23 cellular contexts compared by ENCODE assay signal in genomic region chr16:84541999-84542876, GRCh38. TPM values are rescaled to one million over a fixed set of nuclear protein-coding genes. Genes with fewer than 3 reads are reported as not detected.
DNase-seq lines count a peak whose midpoint lies in the region; ATAC-seq, FAIRE-seq and TF ChIP-seq lines count a peak whose summit lies in the region.
"Had no signal": no experiment of that assay in that cellular context is flagged by ENCODE, and none has a peak within 500 bp of the region (broad histone marks: within the 10 kb centered on the region; RNA-seq: fewer than 3 reads in every experiment).

No MANE protein-coding gene starts in this region.

- FAIRE-seq in HepG2 (lab: Jason Lieb, UNC): peak; percentile 71
- FAIRE-seq: GM12892, RCC 7860 had no signal

- H2AFZ ChIP-seq in HepG2 (ENCODE audit: low read length): no peak overlapping the region

- no peaks in the 10 kb centered on the region for H3K36me3 ChIP-seq in HepG2 (replicated peaks in 1 of 2; ENCODE audit: control insufficient read depth in 1 of 2, insufficient read depth in 2 of 2, low read length in 2 of 2)

- H3K4me2 ChIP-seq in HepG2 (ENCODE audit: low read depth, low read length): peak overlapping the region; percentile 16

- no peak for DNase-seq in stimulated activated naive CD8-positive, alpha-beta T cell treated with anti-CD3 and anti-CD28 coated beads, Interleukin-15, amount 100 ng/mL, for 72 hours
- DNase-seq in dedifferentiated amniotic fluid mesenchymal stem cell (ENCODE audit: extremely low spot score): peak; percentile 20
- DNase-seq in HepG2 (ENCODE audit: low spot score): no peak
- no peak for DNase-seq in SW 1271 (lab: John Stamatoyannopoulos, UW)
- no peak for DNase-seq in cerebellum (ENCODE audit: low spot score)
- no peak for DNase-seq in T-helper 1 cell
- DNase-seq: activated CD4-positive, alpha-beta T cell treated with anti-CD3 and anti-CD28 coated beads for 1 hour; activated CD8-positive, alpha-beta memory T cell treated with anti-CD3 and anti-CD28 coated beads, Interleukin-2, amount 10 ng/mL, durations not matched to agents 7 days and 5 days; endodermal cell; foreskin melanocyte; natural killer cell; NCI-H187; NCI-H446 treated with DMSO at 0.1 percent for 48 hours; stimulated activated CD8-positive, alpha-beta memory T cell treated with anti-CD3 and anti-CD28 coated beads, Interleukin-4, amount 100 ng/mL, for 48 hours had no signal

- no peaks in the 10 kb centered on the region for H3K27me3 Mint-ChIP-seq in stimulated activated naive CD8-positive, alpha-beta T cell treated with anti-CD3 and anti-CD28 coated beads, Interleukin-15, Interleukin-2, amounts not matched to agents 100 ng/mL and 50 ng/mL, for 24 hours
- no peaks in the 10 kb centered on the region for H3K27me3 Mint-ChIP-seq in stimulated activated naive CD8-positive, alpha-beta T cell treated with anti-CD3 and anti-CD28 coated beads, Interleukin-15, amount 100 ng/mL, for 72 hours
- H3K27me3 Mint-ChIP-seq: activated CD8-positive, alpha-beta memory T cell treated with anti-CD3 and anti-CD28 coated beads, Interleukin-2, amount 10 ng/mL, durations not matched to agents 7 days and 5 days; activated T-helper 17 cell treated with anti-CD3 and anti-CD28 coated beads, Interleukin-2, amount 50 U/mL, for 72 hours; central memory CD8-positive, alpha-beta T cell; progenitor cell of endocrine pancreas had no signal

- H3K4me1 Mint-ChIP-seq in stimulated activated naive CD8-positive, alpha-beta T cell treated with anti-CD3 and anti-CD28 coated beads, Interleukin-15, Interleukin-2, amounts not matched to agents 100 ng/mL and 50 ng/mL, for 24 hours (ENCODE audit: low read depth): peaks cover 41% of the 10 kb centered on the region
- H3K4me1 Mint-ChIP-seq in stimulated activated naive CD8-positive, alpha-beta T cell treated with anti-CD3 and anti-CD28 coated beads, Interleukin-15, amount 100 ng/mL, for 72 hours: peaks cover 58% of the 10 kb centered on the region
- H3K4me1 Mint-ChIP-seq: natural killer cell had no signal

- intact Hi-C loops in HepG2 (cut with micrococcal nuclease; ENCODE audit: unreplicated experiment): no loop called here

- H3K36me3 Mint-ChIP-seq in stimulated activated naive CD8-positive, alpha-beta T cell treated with anti-CD3 and anti-CD28 coated beads, Interleukin-15, Interleukin-2, amounts not matched to agents 100 ng/mL and 50 ng/mL, for 24 hours (ENCODE audit: low read depth): peaks cover 10% of the 10 kb centered on the region
- H3K36me3 Mint-ChIP-seq: natural killer cell had no signal

- no peak for TF ChIP-seq RAD21 in HepG2 (CRISPR knock-in tag; IDR thresholded peaks at IDR 0.05)

- H3K9ac ChIP-seq in HepG2 (ENCODE audit: insufficient read depth, low read depth, low read length): no peak overlapping the region

- H3K9me3 ChIP-seq in HepG2 (ENCODE audit: low read length): no peaks in the 10 kb centered on the region

- H3K4me3 ChIP-seq in HepG2 (replicated peaks in 1 of 3; ENCODE audit: insufficient read depth in 1 of 3, low read depth in 2 of 3, low read length in 3 of 3): no peak overlapping the region
- H3K4me3 ChIP-seq: SK-N-MC had no signal

- no peak overlapping the region for H3K27ac ChIP-seq in HepG2 (ENCODE audit: extremely low read length, insufficient read depth, low read length)
- H3K27ac ChIP-seq: HL-60, SK-N-MC had no signal

- no peak for TF ChIP-seq POLR2A in HepG2 (IDR thresholded peaks at IDR 0.05; ENCODE audit: insufficient read depth in 1 of 2, low read depth in 2 of 2, low read length in 2 of 2)

- CTCF ChIA-PET in HepG2 (lab: Yijun Ruan, JAX; ENCODE audit: low intra/inter-chr PET ratio, low total read pairs): no interaction called here

- no peak for ATAC-seq in stimulated activated naive CD8-positive, alpha-beta T cell treated with anti-CD3 and anti-CD28 coated beads, Interleukin-15, amount 100 ng/mL, for 72 hours
- ATAC-seq in HepG2 (peak; percentile 67), HG02571 (IDR thresholded peaks at IDR 0.05; ENCODE audit: unreplicated experiment) (no peak)
- ATAC-seq: activated CD8-positive, alpha-beta memory T cell treated with anti-CD3 and anti-CD28 coated beads, Interleukin-2, amount 10 ng/mL, durations not matched to agents 7 days and 5 days; activated T-helper 17 cell treated with anti-CD3 and anti-CD28 coated beads, Interleukin-2, amount 50 U/mL, for 72 hours; natural killer cell had no signal

- H3K79me2 ChIP-seq in HepG2 (ENCODE audit: insufficient read depth, low read length): no peaks in the 10 kb centered on the region

- no peaks in the 10 kb centered on the region for H4K20me1 ChIP-seq in HepG2 (ENCODE audit: insufficient read depth, low read length)

- peaks cover 0 to 15% of the 10 kb centered on the region in 2 experiments; a peak in 2 of 5 replicates for H3K27me3 ChIP-seq in HepG2 (ENCODE audit: control insufficient read depth in 1 of 2, insufficient read depth in 2 of 2, low read length in 2 of 2)

- H3K27ac Mint-ChIP-seq in stimulated activated naive CD8-positive, alpha-beta T cell treated with anti-CD3 and anti-CD28 coated beads, Interleukin-15, Interleukin-2, amounts not matched to agents 100 ng/mL and 50 ng/mL, for 24 hours: peak overlapping the region; percentile 49
- no peak overlapping the region for H3K27ac Mint-ChIP-seq in stimulated activated naive CD8-positive, alpha-beta T cell treated with anti-CD3 and anti-CD28 coated beads, Interleukin-15, amount 100 ng/mL, for 72 hours
- H3K27ac Mint-ChIP-seq: activated T-helper 17 cell treated with anti-CD3 and anti-CD28 coated beads, Interleukin-2, amount 50 U/mL, for 72 hours; endodermal cell; natural killer cell; progenitor cell of endocrine pancreas had no signal

- no peak overlapping the region for H3K4me3 Mint-ChIP-seq in stimulated activated naive CD8-positive, alpha-beta T cell treated with anti-CD3 and anti-CD28 coated beads, Interleukin-15, Interleukin-2, amounts not matched to agents 100 ng/mL and 50 ng/mL, for 24 hours
- no peak overlapping the region for H3K4me3 Mint-ChIP-seq in stimulated activated naive CD8-positive, alpha-beta T cell treated with anti-CD3 and anti-CD28 coated beads, Interleukin-15, amount 100 ng/mL, for 72 hours
- H3K4me3 Mint-ChIP-seq: activated CD8-positive, alpha-beta memory T cell treated with anti-CD3 and anti-CD28 coated beads, Interleukin-2, amount 10 ng/mL, durations not matched to agents 7 days and 5 days; activated T-helper 17 cell treated with anti-CD3 and anti-CD28 coated beads, Interleukin-2, amount 50 U/mL, for 72 hours; central memory CD8-positive, alpha-beta T cell; endodermal cell; natural killer cell had no signal

- TF ChIP-seq CTCF in HepG2 (CRISPR knock-in tag; IDR thresholded peaks at IDR 0.05): no peak

- in situ Hi-C loops in HepG2 (cut with HindIII; ENCODE audit: extremely low pct_ligation_motif_present, low pct_unique_long_range_greater_than_20kb): no loop called here

- H3K9me3 Mint-ChIP-seq in stimulated activated naive CD8-positive, alpha-beta T cell treated with anti-CD3 and anti-CD28 coated beads, Interleukin-15, Interleukin-2, amounts not matched to agents 100 ng/mL and 50 ng/mL, for 24 hours: no peaks in the 10 kb centered on the region
- no peaks in the 10 kb centered on the region for H3K9me3 Mint-ChIP-seq in stimulated activated naive CD8-positive, alpha-beta T cell treated with anti-CD3 and anti-CD28 coated beads, Interleukin-15, amount 100 ng/mL, for 72 hours
- H3K9me3 Mint-ChIP-seq: activated T-helper 17 cell treated with anti-CD3 and anti-CD28 coated beads, Interleukin-2, amount 50 U/mL, for 72 hours; central memory CD8-positive, alpha-beta T cell; endodermal cell; natural killer cell had no signal

- no TSS peak for BruUV-seq in HepG2 (replicated peaks; lab: Mats Ljungman, UMichigan)

- POLR2A ChIA-PET in HepG2 (lab: Yijun Ruan, JAX): no interaction called here

- 11% methylated on average over 7 of the region's 7 CpGs for WGBS in HepG2 (ENCODE audit: low lambda C conversion rate)

- peaks cover 42% of the 10 kb centered on the region for H3K4me1 ChIP-seq in HepG2 (ENCODE audit: insufficient read depth, low read length)

- TF ChIP-seq EP300 in HepG2 (IDR thresholded peaks at IDR 0.05; ENCODE audit: low read depth in 2 of 2, low read length in 2 of 2): no peak
- TF ChIP-seq EP300 in HepG2 (CRISPR knock-in tag; IDR thresholded peaks at IDR 0.05; ENCODE audit: borderline replicate concordance): no peak

TF ChIP-seq in HepG2, 621 proteins besides CTCF, POLR2A, EP300 and RAD21 (continues in another document):
- no peak for TF ChIP-seq TOPORS (CRISPR knock-in tag; IDR thresholded peaks at IDR 0.05)
- TF ChIP-seq NBN (conservative IDR thresholded peaks at IDR 0.05): no peak
- no peak for TF ChIP-seq SMC3 (IDR thresholded peaks at IDR 0.05; ENCODE audit: low read length)

RNA-seq across cellular contexts. Expression of gene MEAK7, which starts 37.8 kb away (rescaled TPM):
- total RNA-seq in HepG2 (2016; rRNA removed; fragmentation: Illumina TruSeq; extraction: Trizol): 14.7 and 17.4 TPM in 2 replicates
- total RNA-seq in HepG2 (2016; cell fraction: cytosol; rRNA removed; fragmentation: Illumina TruSeq; extraction: Trizol; ENCODE audit: low read depth): 1.0 and 1.5 TPM in 2 replicates
- 14.3 and 19.5 TPM in 2 replicates for total RNA-seq in HepG2 (2016; cell fraction: insoluble cytoplasmic fraction; rRNA removed; fragmentation: Illumina TruSeq; extraction: Trizol)
- 3.8 and 4.1 TPM in 2 replicates for total RNA-seq in HepG2 (2016; cell fraction: membrane; rRNA removed; fragmentation: Illumina TruSeq; extraction: Trizol)
- 13.9 and 16.3 TPM in 2 replicates for total RNA-seq in HepG2 (2016; cell fraction: nucleus; rRNA removed; fragmentation: Illumina TruSeq; extraction: Trizol)
- 11.8 and 12.0 TPM in 2 replicates for polyA plus RNA-seq in HepG2 (2011; rRNA removed)
- 10.9 and 11.8 TPM in 2 replicates for polyA plus RNA-seq in HepG2 (2011; cell fraction: cytosol; rRNA removed)
- 13.6 and 14.0 TPM in 2 replicates for polyA plus RNA-seq in HepG2 (2011; cell fraction: nucleus; rRNA removed)
- polyA plus RNA-seq in HepG2 (2012): 6.9 and 8.1 TPM in 2 replicates
- 0.46 and 0.59 TPM in 2 replicates for polyA plus RNA-seq in HepG2 (2016; cell fraction: cytosol; fragmentation: Illumina TruSeq; extraction: Trizol; ENCODE audit: low read depth)
- polyA plus RNA-seq in HepG2 (2016; cell fraction: insoluble cytoplasmic fraction; fragmentation: Illumina TruSeq; extraction: Trizol; ENCODE audit: low read depth): 10.6 and 11.4 TPM in 2 replicates
- polyA plus RNA-seq in HepG2 (2016; cell fraction: membrane; fragmentation: Illumina TruSeq; extraction: Trizol; ENCODE audit: low read depth): 1.5 and 1.9 TPM in 2 replicates
- polyA plus RNA-seq in HepG2 (2016; cell fraction: nucleus; fragmentation: Illumina TruSeq; extraction: Trizol; ENCODE audit: insufficient read depth, low read depth): 9.0 and 10.6 TPM in 2 replicates
- polyA minus RNA-seq in HepG2 (2011; rRNA and poly(A)+ RNA removed; ENCODE audit: low replicate concordance): 20.4 and 30.6 TPM in 2 replicates
- 7.9 and 10.9 TPM in 2 replicates for polyA minus RNA-seq in HepG2 (2011; cell fraction: cytosol; rRNA and poly(A)+ RNA removed)
- 17.6 and 19.1 TPM in 2 replicates for polyA minus RNA-seq in HepG2 (2011; cell fraction: nucleus; rRNA and poly(A)+ RNA removed)
- 29.7 TPM for total RNA-seq in cerebellum
